In genomic region chr9:114737118-114737517, GRCh38 we compare ENCODE assay signal across 18 cellular contexts. TPM values are rescaled to one million over a fixed set of nuclear protein-coding genes. Genes with fewer than 3 reads are reported as not detected.
A peak's percentile ranks its signal among the peaks of the same experiment; 100 is the strongest.
DNase-seq lines count a peak whose midpoint lies in the region; ATAC-seq, FAIRE-seq and TF ChIP-seq lines count a peak whose summit lies in the region.
"Had no signal": no experiment of that assay in that cellular context is flagged by ENCODE, and none has a peak within 500 bp of the region (broad histone marks: within the 10 kb centered on the region; RNA-seq: fewer than 3 reads in every experiment).

No MANE protein-coding gene starts in this region.

- ATAC-seq in HepG2 (peak; percentile 35; the same call in 1 of the 3 replicates), right lobe of liver (no peak), T-cell (replicated peaks in 1 of 4) (peak in 2 of 4 experiments; percentile 38 to 52), HG03432 (IDR thresholded peaks at IDR 0.05; ENCODE audit: unreplicated experiment) (no peak)
- peak; percentile 66 for ATAC-seq in stimulated activated effector memory CD8-positive, alpha-beta T cell treated with anti-CD3 and anti-CD28 coated beads, Interleukin-12 subunit alpha, Interleukin-12 subunit beta, amount 100 ng/mL, for 72 hours
- ATAC-seq: sciatic nerve had no signal

- no TSS peak for BruUV-seq in HepG2 (replicated peaks; lab: Mats Ljungman, UMichigan)

- TF ChIP-seq POLR2A in HepG2 (IDR thresholded peaks at IDR 0.05; ENCODE audit: insufficient read depth in 1 of 2, low read depth in 2 of 2, low read length in 2 of 2) (no peak), right lobe of liver (IDR thresholded peaks at IDR 0.05) (no peak)

- TF ChIP-seq CTCF in HepG2 (CRISPR knock-in tag; IDR thresholded peaks at IDR 0.05) (no peak), right lobe of liver (IDR thresholded peaks at IDR 0.05) (no peak)

- no peak for TF ChIP-seq RAD21 in HepG2 (CRISPR knock-in tag; IDR thresholded peaks at IDR 0.05)

- H3K27me3 Mint-ChIP-seq in T-cell, result no peaks in the 10 kb centered on the region
- H3K27me3 Mint-ChIP-seq in activated T-helper 2 cell treated with anti-CD3 and anti-CD28 coated beads, Interferon-gamma antibody, Interleukin-2, Interleukin-4, amounts not matched to agents 10 μg/mL and 5 μg/mL and 100 μg/mL, durations not matched to agents 14 hours and 24 hours and 36 hours (ENCODE audit: low read depth), result no peaks in the 10 kb centered on the region
- H3K27me3 Mint-ChIP-seq: IgD-negative memory B cell, memory B cell had no signal

- 0% methylated on average over 1 of the region's 3 CpGs for whole genome bisulfite sequencing in HepG2 (ENCODE audit: low lambda C conversion rate)
- 67% methylated on average over 1 of the region's 3 CpGs for WGBS in right lobe of liver (ENCODE audit: insufficient coverage, low coverage, low lambda C conversion rate, missing lambda C conversion rate)

- no peaks in the 10 kb centered on the region for H3K79me2 ChIP-seq in HepG2 (ENCODE audit: insufficient read depth, low read length)

- no peaks in the 10 kb centered on the region for H3K36me3 Mint-ChIP-seq in T-cell
- peaks cover 26% of the 10 kb centered on the region for H3K36me3 Mint-ChIP-seq in activated T-helper 2 cell treated with anti-CD3 and anti-CD28 coated beads, Interferon-gamma antibody, Interleukin-2, Interleukin-4, amounts not matched to agents 10 μg/mL and 5 μg/mL and 100 μg/mL, durations not matched to agents 14 hours and 24 hours and 36 hours (ENCODE audit: low read depth)
- no peaks in the 10 kb centered on the region for H3K36me3 Mint-ChIP-seq in stimulated activated effector memory CD8-positive, alpha-beta T cell treated with anti-CD3 and anti-CD28 coated beads, Interleukin-12 subunit alpha, Interleukin-12 subunit beta, amount 100 ng/mL, for 72 hours
- H3K36me3 Mint-ChIP-seq: memory B cell, neural progenitor cell had no signal

- H3K9me3 Mint-ChIP-seq in T-cell, result no peaks in the 10 kb centered on the region
- H3K9me3 Mint-ChIP-seq in activated T-helper 2 cell treated with anti-CD3 and anti-CD28 coated beads, Interferon-gamma antibody, Interleukin-2, Interleukin-4, amounts not matched to agents 10 μg/mL and 5 μg/mL and 100 μg/mL, durations not matched to agents 14 hours and 24 hours and 36 hours, result no peaks in the 10 kb centered on the region
- no peaks in the 10 kb centered on the region for H3K9me3 Mint-ChIP-seq in stimulated activated effector memory CD8-positive, alpha-beta T cell treated with anti-CD3 and anti-CD28 coated beads, Interleukin-12 subunit alpha, Interleukin-12 subunit beta, amount 100 ng/mL, for 72 hours
- H3K9me3 Mint-ChIP-seq: IgD-negative memory B cell, memory B cell, neural progenitor cell had no signal

- H3K36me3 ChIP-seq in HepG2 (replicated peaks in 1 of 2; ENCODE audit: control insufficient read depth in 1 of 2, insufficient read depth in 2 of 2, low read length in 2 of 2) (no peaks in the 10 kb centered on the region), right lobe of liver (no peaks in the 10 kb centered on the region)
- H3K36me3 ChIP-seq: adrenal gland, neural progenitor cell had no signal

- H3K4me3 ChIP-seq in HepG2 (replicated peaks in 1 of 3; ENCODE audit: insufficient read depth in 1 of 3, low read depth in 2 of 3, low read length in 3 of 3), result no peak overlapping the region
- no peak overlapping the region for H3K4me3 ChIP-seq in right lobe of liver
- H3K4me3 ChIP-seq: adrenal gland, neural progenitor cell had no signal

- H3K27me3 ChIP-seq in HepG2 (ENCODE audit: control insufficient read depth in 1 of 2, insufficient read depth in 2 of 2, low read length in 2 of 2) (no peaks in the 10 kb centered on the region), right lobe of liver (no peaks in the 10 kb centered on the region)
- H3K27me3 ChIP-seq: adrenal gland had no signal

- intact Hi-C loops in HepG2 (cut with micrococcal nuclease; ENCODE audit: unreplicated experiment) (no loop called here), right lobe of liver (cut with DNase I) (loop anchor here (5.0 to 10.0 kb wide), 3 partner anchors 170 to 278 kb away; no protein-coding TSS in a partner anchor)
- intact Hi-C loops in activated T-helper 2 cell treated with anti-CD3 and anti-CD28 coated beads, Interferon-gamma antibody, Interleukin-2, Interleukin-4, amounts not matched to agents 10 μg/mL and 5 μg/mL and 100 μg/mL, durations not matched to agents 14 hours and 24 hours and 36 hours (cut with micrococcal nuclease), result no loop called here

- no peak for TF ChIP-seq EP300 in HepG2 (IDR thresholded peaks at IDR 0.05; ENCODE audit: low read depth in 2 of 2, low read length in 2 of 2)
- no peak for TF ChIP-seq EP300 in HepG2 (CRISPR knock-in tag; IDR thresholded peaks at IDR 0.05; ENCODE audit: borderline replicate concordance)

- peaks cover 39 to 45% (median 43%) of the 10 kb centered on the region in 3 donors for H3K4me1 Mint-ChIP-seq in T-cell
- H3K4me1 Mint-ChIP-seq in activated T-helper 2 cell treated with anti-CD3 and anti-CD28 coated beads, Interferon-gamma antibody, Interleukin-2, Interleukin-4, amounts not matched to agents 10 μg/mL and 5 μg/mL and 100 μg/mL, durations not matched to agents 14 hours and 24 hours and 36 hours (ENCODE audit: low read depth), result peaks cover 51% of the 10 kb centered on the region
- peaks cover 37% of the 10 kb centered on the region for H3K4me1 Mint-ChIP-seq in stimulated activated effector memory CD8-positive, alpha-beta T cell treated with anti-CD3 and anti-CD28 coated beads, Interleukin-12 subunit alpha, Interleukin-12 subunit beta, amount 100 ng/mL, for 72 hours
- H3K4me1 Mint-ChIP-seq: neural progenitor cell had no signal

- no peak overlapping the region for H3K4me2 ChIP-seq in HepG2 (ENCODE audit: low read depth, low read length)
- H3K4me2 ChIP-seq: neural progenitor cell had no signal

- H3K4me1 ChIP-seq in HepG2 (ENCODE audit: insufficient read depth, low read length) (peaks cover 7% of the 10 kb centered on the region), right lobe of liver (no peaks in the 10 kb centered on the region)
- H3K4me1 ChIP-seq: adrenal gland, neural progenitor cell had no signal

- DNase-seq in HepG2 (ENCODE audit: low spot score) (no peak), right lobe of liver (no peak), T-cell (peak in 1 of 34 experiments; percentile 6), inferior parietal cortex (ENCODE audit: extremely low spot score) (no peak)
- DNase-seq in activated T-helper 2 cell treated with anti-CD3 and anti-CD28 coated beads, Interferon-gamma antibody, Interleukin-2, Interleukin-4, amounts not matched to agents 10 μg/mL and 5 μg/mL and 100 μg/mL, durations not matched to agents 14 hours and 24 hours and 36 hours (ENCODE audit: low spot score), result no peak
- no peak for DNase-seq in stimulated activated effector memory CD8-positive, alpha-beta T cell treated with anti-CD3 and anti-CD28 coated beads, Interleukin-12 subunit alpha, Interleukin-12 subunit beta, amount 100 ng/mL, for 72 hours (ENCODE audit: low spot score in 2 of 2)
- no peak for DNase-seq in effector CD4-positive, alpha-beta T cell
- DNase-seq: adrenal gland, NCI-H1048, NCI-H2171 treated with DMSO at 0.1 percent for 48 hours had no signal

- H3K27ac ChIP-seq in HepG2 (ENCODE audit: extremely low read length, insufficient read depth, low read length) (no peak overlapping the region), right lobe of liver (no peak overlapping the region)
- H3K27ac ChIP-seq: adrenal gland, neural progenitor cell, VCaP had no signal

- H3K27ac Mint-ChIP-seq in T-cell, result peak overlapping the region; percentile 91 to 92
- peak overlapping the region; percentile 83 for H3K27ac Mint-ChIP-seq in activated T-helper 2 cell treated with anti-CD3 and anti-CD28 coated beads, Interferon-gamma antibody, Interleukin-2, Interleukin-4, amounts not matched to agents 10 μg/mL and 5 μg/mL and 100 μg/mL, durations not matched to agents 14 hours and 24 hours and 36 hours
- H3K27ac Mint-ChIP-seq in stimulated activated effector memory CD8-positive, alpha-beta T cell treated with anti-CD3 and anti-CD28 coated beads, Interleukin-12 subunit alpha, Interleukin-12 subunit beta, amount 100 ng/mL, for 72 hours, result peak overlapping the region; percentile 3
- H3K27ac Mint-ChIP-seq: IgD-negative memory B cell, memory B cell, neural progenitor cell had no signal

- POLR2A ChIA-PET in HepG2 (lab: Yijun Ruan, JAX), result no interaction called here
- POLR2A ChIA-PET in T-cell (lab: Charles Lee), result interaction anchor here in 1 of 2 donors (1.1 kb wide), 1 partner anchor 192 kb away, joined by 3 read pairs; no protein-coding TSS in a partner anchor

- H3K9ac ChIP-seq in HepG2 (ENCODE audit: insufficient read depth, low read depth, low read length), result no peak overlapping the region
- H3K9ac ChIP-seq: neural progenitor cell had no signal

- in situ Hi-C loops in HepG2 (cut with HindIII; ENCODE audit: extremely low pct_ligation_motif_present, low pct_unique_long_range_greater_than_20kb), result loop anchor here (5.0 to 10.0 kb wide), 2 partner anchors 170 to 278 kb away; no protein-coding TSS in a partner anchor

- no peak for FAIRE-seq in HepG2 (lab: Jason Lieb, UNC)
- FAIRE-seq: H54 had no signal

- no peak overlapping the region for H2AFZ ChIP-seq in HepG2 (ENCODE audit: low read length)
- H2AFZ ChIP-seq: neural progenitor cell had no signal

- H4K20me1 ChIP-seq in HepG2 (ENCODE audit: insufficient read depth, low read length), result no peaks in the 10 kb centered on the region

- H3K9me3 ChIP-seq in HepG2 (ENCODE audit: low read length), result no peaks in the 10 kb centered on the region
- H3K9me3 ChIP-seq in right lobe of liver, result no peaks in the 10 kb centered on the region
- H3K9me3 ChIP-seq: adrenal gland had no signal

- H3K4me3 Mint-ChIP-seq in T-cell, result peak overlapping the region in 1 of 3 donors; percentile 11
- no peak overlapping the region for H3K4me3 Mint-ChIP-seq in activated T-helper 2 cell treated with anti-CD3 and anti-CD28 coated beads, Interferon-gamma antibody, Interleukin-2, Interleukin-4, amounts not matched to agents 10 μg/mL and 5 μg/mL and 100 μg/mL, durations not matched to agents 14 hours and 24 hours and 36 hours (ENCODE audit: low read depth)
- H3K4me3 Mint-ChIP-seq in stimulated activated effector memory CD8-positive, alpha-beta T cell treated with anti-CD3 and anti-CD28 coated beads, Interleukin-12 subunit alpha, Interleukin-12 subunit beta, amount 100 ng/mL, for 72 hours, result no peak overlapping the region
- H3K4me3 Mint-ChIP-seq: IgD-negative memory B cell, memory B cell, neural progenitor cell had no signal

- CTCF ChIA-PET in HepG2 (lab: Yijun Ruan, JAX; ENCODE audit: low intra/inter-chr PET ratio, low total read pairs), result interaction anchor here (4.1 kb wide), 1 partner anchor 171 kb away, joined by 22 read pairs; no protein-coding TSS in a partner anchor
- CTCF ChIA-PET in T-cell (lab: Charles Lee), result interaction anchor here (0.9 to 4.7 kb wide), 7 partner anchors 46 to 279 kb away, joined by 3 to 34 read pairs (median 4); partner anchors contain the start of gene TNFSF8 (in 1 of the 2)

RNA-seq across cellular contexts. Expression of gene TEX48, which starts 55.1 kb away (rescaled TPM):
- not detected in 2 replicates for total RNA-seq in HepG2 (2016; rRNA removed; fragmentation: Illumina TruSeq; extraction: Trizol)
- total RNA-seq in HepG2 (2016; cell fraction: cytosol; rRNA removed; fragmentation: Illumina TruSeq; extraction: Trizol; ENCODE audit: low read depth), result not detected in 2 replicates
- not detected in 2 replicates for total RNA-seq in HepG2 (2016; cell fraction: insoluble cytoplasmic fraction; rRNA removed; fragmentation: Illumina TruSeq; extraction: Trizol)
- total RNA-seq in HepG2 (2016; cell fraction: membrane; rRNA removed; fragmentation: Illumina TruSeq; extraction: Trizol), result not detected in 2 replicates
- total RNA-seq in HepG2 (2016; cell fraction: nucleus; rRNA removed; fragmentation: Illumina TruSeq; extraction: Trizol), result not detected in 2 replicates
- not detected in 2 replicates for polyA plus RNA-seq in HepG2 (2011; rRNA removed)
- polyA plus RNA-seq in HepG2 (2011; cell fraction: cytosol; rRNA removed), result not detected in 2 replicates
- polyA plus RNA-seq in HepG2 (2011; cell fraction: nucleus; rRNA removed), result not detected in 2 replicates
- polyA plus RNA-seq in HepG2 (2012), result not detected in 2 replicates
- not detected in 2 replicates for polyA plus RNA-seq in HepG2 (2016; cell fraction: cytosol; fragmentation: Illumina TruSeq; extraction: Trizol; ENCODE audit: low read depth)
- not detected in 2 replicates for polyA plus RNA-seq in HepG2 (2016; cell fraction: insoluble cytoplasmic fraction; fragmentation: Illumina TruSeq; extraction: Trizol; ENCODE audit: low read depth)
- polyA plus RNA-seq in HepG2 (2016; cell fraction: membrane; fragmentation: Illumina TruSeq; extraction: Trizol; ENCODE audit: low read depth), result not detected in 2 replicates
- polyA plus RNA-seq in HepG2 (2016; cell fraction: nucleus; fragmentation: Illumina TruSeq; extraction: Trizol; ENCODE audit: insufficient read depth, low read depth), result not detected in 2 replicates
- polyA minus RNA-seq in HepG2 (2011; rRNA and poly(A)+ RNA removed; ENCODE audit: low replicate concordance), result not detected in 2 replicates
- polyA minus RNA-seq in HepG2 (2011; cell fraction: cytosol; rRNA and poly(A)+ RNA removed), result not detected in 2 replicates
- polyA minus RNA-seq in HepG2 (2011; cell fraction: nucleus; rRNA and poly(A)+ RNA removed), result not detected in 2 replicates
- total RNA-seq in right lobe of liver, result not detected
- under 1 TPM in 1 of 5 donors, not detected in 4; 0.51 TPM for total RNA-seq in T-cell
- total RNA-seq in activated T-helper 2 cell treated with anti-CD3 and anti-CD28 coated beads, Interferon-gamma antibody, Interleukin-2, Interleukin-4, amounts not matched to agents 10 μg/mL and 5 μg/mL and 100 μg/mL, durations not matched to agents 14 hours and 24 hours and 36 hours, result 0.41 and 0.68 TPM in 2 replicates
- total RNA-seq: adrenal gland, sciatic nerve, subcutaneous adipose tissue had no signal
- polyA plus RNA-seq: adrenal gland, IgD-negative memory B cell had no signal

Comparison
In these comparisons a context has a peak if more than half of its experiments do, and no peak if none do; other contexts are left out.
1. ATAC-seq: peak in HepG2 (single experiment) and stimulated activated effector memory CD8-positive, alpha-beta T cell treated with anti-CD3 and anti-CD28 coated beads, Interleukin-12 subunit alpha, Interleukin-12 subunit beta, amount 100 ng/mL, for 72 hours (single experiment); none in right lobe of liver (0 of 4) and HG03432 (single experiment).
2. intact Hi-C loops: an anchor here in right lobe of liver (5.0 to 10.0 kb wide); none called in HepG2 and activated T-helper 2 cell treated with anti-CD3 and anti-CD28 coated beads, Interferon-gamma antibody, Interleukin-2, Interleukin-4, amounts not matched to agents 10 μg/mL and 5 μg/mL and 100 μg/mL, durations not matched to agents 14 hours and 24 hours and 36 hours.
3. H3K27ac Mint-ChIP-seq: peak in every context shown above with its lines; median percentile 92 in T-cell; 83 in activated T-helper 2 cell treated with anti-CD3 and anti-CD28 coated beads, Interferon-gamma antibody, Interleukin-2, Interleukin-4, amounts not matched to agents 10 μg/mL and 5 μg/mL and 100 μg/mL, durations not matched to agents 14 hours and 24 hours and 36 hours; 3 in stimulated activated effector memory CD8-positive, alpha-beta T cell treated with anti-CD3 and anti-CD28 coated beads, Interleukin-12 subunit alpha, Interleukin-12 subunit beta, amount 100 ng/mL, for 72 hours.